ENCODE assay signal across 18 cellular contexts in the genomic region with DNA sequence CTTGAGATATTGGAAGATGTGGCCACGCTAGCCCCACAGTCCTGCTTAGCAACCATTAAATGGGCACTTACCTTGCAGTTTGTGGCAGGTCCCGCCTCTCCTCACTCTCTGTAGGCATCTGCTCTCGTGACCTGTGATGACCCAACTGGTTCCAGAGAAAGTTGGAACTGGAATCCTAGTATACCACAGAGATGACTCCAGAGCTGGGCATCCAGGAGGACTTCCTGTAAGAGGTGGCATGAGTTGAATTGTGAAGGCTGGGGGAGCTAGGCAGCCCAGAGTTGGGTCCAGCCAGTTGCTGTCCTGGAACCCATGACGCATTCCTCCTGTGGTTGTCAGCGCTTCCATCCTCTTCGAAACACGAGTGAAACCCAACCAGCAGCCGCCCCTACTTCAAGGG. TPM values are rescaled to one million over a fixed set of nuclear protein-coding genes. Genes with fewer than 3 reads are reported as not detected.
"Had no signal": no experiment of that assay in that cellular context is flagged by ENCODE, and none has a peak within 500 bp of the region (broad histone marks: within the 10 kb centered on the region; RNA-seq: fewer than 3 reads in every experiment).

No MANE protein-coding gene starts in this region.

- H3K4me3 ChIP-seq: hepatocyte, ovary, tibial nerve had no signal

- H3K27ac ChIP-seq: hepatocyte, tibial nerve had no signal

- H3K36me3 ChIP-seq: ovary, tibial nerve had no signal

- H3K36me3 Mint-ChIP-seq: activated naive CD8-positive, alpha-beta T cell treated with anti-CD3 and anti-CD28 coated beads for 36 hours had no signal

- H2AFZ ChIP-seq: hepatocyte had no signal

- DNase-seq: activated B cell treated with CpG ODN at 0.5 μM for 24 hours; activated CD4-positive, alpha-beta T cell treated with anti-CD3 and anti-CD28 coated beads, Interleukin-2, amount 10 ng/mL, durations not matched to agents 24 days and 14 days; activated effector memory CD4-positive, alpha-beta T cell treated with Interleukin-2 at 50 U/mL for 16 hours; activated naive CD8-positive, alpha-beta T cell treated with anti-CD3 and anti-CD28 coated beads for 36 hours; activated T-cell treated with anti-CD3 and anti-CD28 coated beads, Interleukin-2, amount 50 U/mL, for 1 hour; anterior cingulate cortex; cortex of kidney; erythroblast; midbrain; ovary; SK-N-SH; small intestine; T-helper 1 cell had no signal

- H3K4me1 Mint-ChIP-seq: activated CD4-positive, alpha-beta T cell treated with anti-CD3 and anti-CD28 coated beads, Interleukin-2, amount 10 ng/mL, durations not matched to agents 24 days and 14 days had no signal

- H3K4me2 ChIP-seq: hepatocyte, SK-N-SH had no signal

- H3K9me3 ChIP-seq: ovary, SK-N-SH, tibial nerve had no signal

- FAIRE-seq: bronchial epithelial cell, small intestine had no signal

- H3K27me3 ChIP-seq: ovary had no signal

- H3K9ac ChIP-seq: SK-N-SH had no signal

- H3K9me3 Mint-ChIP-seq: activated B cell treated with CpG ODN at 0.5 μM for 24 hours; activated CD4-positive, alpha-beta T cell treated with anti-CD3 and anti-CD28 coated beads, Interleukin-2, amount 10 ng/mL, durations not matched to agents 24 days and 14 days; activated naive CD8-positive, alpha-beta T cell treated with anti-CD3 and anti-CD28 coated beads for 36 hours had no signal

- H3K27ac Mint-ChIP-seq: activated B cell treated with CpG ODN at 0.5 μM for 24 hours; activated CD4-positive, alpha-beta T cell treated with anti-CD3 and anti-CD28 coated beads, Interleukin-2, amount 10 ng/mL, durations not matched to agents 24 days and 14 days; activated naive CD8-positive, alpha-beta T cell treated with anti-CD3 and anti-CD28 coated beads for 36 hours had no signal

- ATAC-seq: Right ventricle myocardium inferior had no signal

- H3K4me3 Mint-ChIP-seq: activated B cell treated with CpG ODN at 0.5 μM for 24 hours had no signal

RNA-seq across cellular contexts. Expression of gene ADAMTS2, which starts 1.6 kb away (rescaled TPM):
- total RNA-seq: activated B cell treated with CpG ODN at 0.5 μM for 24 hours; activated CD4-positive, alpha-beta T cell treated with anti-CD3 and anti-CD28 coated beads, Interleukin-2, amount 10 ng/mL, durations not matched to agents 24 days and 14 days; activated CD8-positive, alpha-beta memory T cell treated with anti-CD3 and anti-CD28 coated beads for 36 hours; activated naive CD8-positive, alpha-beta T cell treated with anti-CD3 and anti-CD28 coated beads for 36 hours had no signal
